ENCODE assay signal across 15 cellular contexts in genomic region chr6:109313139-109313538, GRCh38.
DNase-seq lines count a peak whose midpoint lies in the region; ATAC-seq and TF ChIP-seq lines count a peak whose summit lies in the region.
"Had no signal": no experiment of that assay in that cellular context is flagged by ENCODE, and none has a peak within 500 bp of the region (broad histone marks: within the 10 kb centered on the region; RNA-seq: fewer than 3 reads in every experiment).

No MANE protein-coding gene starts in this region.

- no peak for DNase-seq in Right ventricle myocardium superior
- DNase-seq in left cardiac atrium, result no peak
- no peak for DNase-seq in left lobe of liver (ENCODE audit: low spot score)
- peak; percentile 44 to 79 for DNase-seq in gastrocnemius medialis
- no peak for DNase-seq in effector memory CD4-positive, alpha-beta T cell
- no peak for DNase-seq in lower lobe of right lung
- DNase-seq: BE2C; CD4-positive, alpha-beta memory T cell; DMS79; HCEC 1CT had no signal

- TF ChIP-seq POLR2A in gastrocnemius medialis (IDR thresholded peaks at IDR 0.05) (peak in 1 of 2 donors; percentile 55), GM18505 (IDR thresholded peaks at IDR 0.05; ENCODE audit: borderline replicate concordance, extremely low read depth, insufficient read depth, insufficient read length) (no peak)

- in situ Hi-C loops in gastrocnemius medialis (cut with MboI; ENCODE audit: low sequenced_read_pairs in 4 of 4), result no loop called here

- no peak for TF ChIP-seq CTCF in gastrocnemius medialis (IDR thresholded peaks at IDR 0.05 in 4 of 5, conservative IDR thresholded peaks at IDR 0.05 in 1 of 5)
- no peak for TF ChIP-seq CTCF in lower lobe of right lung (IDR thresholded peaks at IDR 0.05)

- H3K27ac ChIP-seq in gastrocnemius medialis (peak overlapping the region in 3 of 4 donors; percentile 32 to 84 (median 77)), lower lobe of right lung (no peak overlapping the region)
- H3K27ac ChIP-seq in effector memory CD4-positive, alpha-beta T cell (ENCODE audit: insufficient read depth, low read length, poor library complexity, severe bottlenecking), result no peak overlapping the region
- H3K27ac ChIP-seq: A549, C4-2B, HL-60 had no signal

- H3K4me3 ChIP-seq in gastrocnemius medialis (no peak overlapping the region), lower lobe of right lung (no peak overlapping the region)
- H3K4me3 ChIP-seq in effector memory CD4-positive, alpha-beta T cell (ENCODE audit: insufficient read depth, low read depth, low read length, poor library complexity, severe bottlenecking), result no peak overlapping the region
- H3K4me3 ChIP-seq: A549, GM12878 had no signal

- H3K4me1 ChIP-seq in gastrocnemius medialis, result peaks cover 17 to 30% of the 10 kb centered on the region in 2 donors
- no peaks in the 10 kb centered on the region for H3K4me1 ChIP-seq in effector memory CD4-positive, alpha-beta T cell (ENCODE audit: control insufficient read depth, insufficient read depth, low read length, poor library complexity, severe bottlenecking)
- no peaks in the 10 kb centered on the region for H3K4me1 ChIP-seq in lower lobe of right lung
- H3K4me1 ChIP-seq: BE2C had no signal

- H3K36me3 ChIP-seq in gastrocnemius medialis (no peaks in the 10 kb centered on the region), lower lobe of right lung (no peaks in the 10 kb centered on the region)
- no peaks in the 10 kb centered on the region for H3K36me3 ChIP-seq in effector memory CD4-positive, alpha-beta T cell (ENCODE audit: control insufficient read depth, insufficient read depth, low read length)
- H3K36me3 ChIP-seq: BE2C had no signal

- ATAC-seq in Right ventricle myocardium superior (ENCODE audit: poor library complexity), result peak; percentile 73
- peak; percentile 27 to 55 for ATAC-seq in left cardiac atrium
- ATAC-seq in left lobe of liver, result peak; percentile 55
- peak; percentile 68 to 88 for ATAC-seq in gastrocnemius medialis
- no peak for ATAC-seq in lower lobe of right lung
- no peak for ATAC-seq in GM18505 (IDR thresholded peaks at IDR 0.05; ENCODE audit: unreplicated experiment)
- ATAC-seq: A549, GM12878 had no signal

- H3K9me3 ChIP-seq in gastrocnemius medialis (no peaks in the 10 kb centered on the region), lower lobe of right lung (no peaks in the 10 kb centered on the region)
- no peaks in the 10 kb centered on the region for H3K9me3 ChIP-seq in effector memory CD4-positive, alpha-beta T cell (ENCODE audit: control insufficient read depth, low read length)
- H3K9me3 ChIP-seq: A549, BE2C had no signal

- intact Hi-C loops in Right ventricle myocardium superior (cut with DNase I), result no loop called here
- intact Hi-C loops in left cardiac atrium (cut with DNase I), result no loop called here
- intact Hi-C loops in gastrocnemius medialis (cut with DNase I; ENCODE audit: low total_unique reads), result loop anchor here (5.0 kb wide), 1 partner anchor 221 kb away; the partner anchor contains the start of gene SESN1
- intact Hi-C loops in lower lobe of right lung (cut with DNase I), result no loop called here

- H3K27me3 ChIP-seq in gastrocnemius medialis (no peaks in the 10 kb centered on the region), lower lobe of right lung (ENCODE audit: low read depth) (no peaks in the 10 kb centered on the region)
- H3K27me3 ChIP-seq in effector memory CD4-positive, alpha-beta T cell (replicated peaks; ENCODE audit: control insufficient read depth, insufficient read depth, low read length, poor library complexity, severe bottlenecking), result no peaks in the 10 kb centered on the region
- H3K27me3 ChIP-seq: BE2C had no signal

Comparison
In these comparisons a context has a peak if more than half of its experiments do, and no peak if none do; other contexts are left out.
1. ATAC-seq: peak in Right ventricle myocardium superior (single experiment), left cardiac atrium (2 of 2), left lobe of liver (single experiment) and gastrocnemius medialis (2 of 2); none in lower lobe of right lung (0 of 2) and GM18505 (single experiment).
2. DNase-seq: peak in gastrocnemius medialis (2 of 2); none in Right ventricle myocardium superior (single experiment), left cardiac atrium (single experiment), left lobe of liver (single experiment), effector memory CD4-positive, alpha-beta T cell (0 of 3) and lower lobe of right lung (single experiment).
3. H3K27ac ChIP-seq: peak in gastrocnemius medialis (3 of 4); none in effector memory CD4-positive, alpha-beta T cell (single experiment) and lower lobe of right lung (single experiment).